15 cellular contexts compared by ENCODE assay signal in genomic region chr9:37148181-37148580, GRCh38.
"Had no signal": no experiment of that assay in that cellular context is flagged by ENCODE, and none has a peak within 500 bp of the region (broad histone marks: within the 10 kb centered on the region; RNA-seq: fewer than 3 reads in every experiment).

No MANE protein-coding gene starts in this region.

- DNase-seq: activated CD4-positive, alpha-beta T cell treated with anti-CD3 and anti-CD28 coated beads, Interleukin-2, amount 50 U/mL, for 1 hour; activated effector memory CD4-positive, alpha-beta T cell treated with anti-CD3 and anti-CD28 coated beads, Interleukin-2, amount 50 U/mL, for 16 hours; activated T-cell treated with anti-CD3 and anti-CD28 coated beads for 4 hours; foreskin keratinocyte; kidney; left ventricle myocardium superior; mesenchymal stem cell; retina; stimulated activated CD4-positive, alpha-beta T cell treated with anti-CD3 and anti-CD28 coated beads, Interleukin-4, amount 100 ng/mL, for 24 hours; stomach had no signal

- ATAC-seq: foreskin keratinocyte, left ventricle myocardium superior had no signal

- H3K4me1 ChIP-seq: ascending aorta, parathyroid adenoma had no signal

- H3K4me3 ChIP-seq: ascending aorta, stomach, thoracic aorta had no signal

- H3K27ac ChIP-seq: ascending aorta, foreskin keratinocyte, parathyroid adenoma, stomach, thoracic aorta had no signal

- FAIRE-seq: bronchial epithelial cell, kidney, urothelium cell line had no signal

- H3K36me3 ChIP-seq: thoracic aorta had no signal

- H3K9me3 ChIP-seq: ascending aorta, stomach, thoracic aorta had no signal

- H3K27me3 ChIP-seq: ascending aorta, foreskin keratinocyte, stomach had no signal
